In the genomic region with DNA sequence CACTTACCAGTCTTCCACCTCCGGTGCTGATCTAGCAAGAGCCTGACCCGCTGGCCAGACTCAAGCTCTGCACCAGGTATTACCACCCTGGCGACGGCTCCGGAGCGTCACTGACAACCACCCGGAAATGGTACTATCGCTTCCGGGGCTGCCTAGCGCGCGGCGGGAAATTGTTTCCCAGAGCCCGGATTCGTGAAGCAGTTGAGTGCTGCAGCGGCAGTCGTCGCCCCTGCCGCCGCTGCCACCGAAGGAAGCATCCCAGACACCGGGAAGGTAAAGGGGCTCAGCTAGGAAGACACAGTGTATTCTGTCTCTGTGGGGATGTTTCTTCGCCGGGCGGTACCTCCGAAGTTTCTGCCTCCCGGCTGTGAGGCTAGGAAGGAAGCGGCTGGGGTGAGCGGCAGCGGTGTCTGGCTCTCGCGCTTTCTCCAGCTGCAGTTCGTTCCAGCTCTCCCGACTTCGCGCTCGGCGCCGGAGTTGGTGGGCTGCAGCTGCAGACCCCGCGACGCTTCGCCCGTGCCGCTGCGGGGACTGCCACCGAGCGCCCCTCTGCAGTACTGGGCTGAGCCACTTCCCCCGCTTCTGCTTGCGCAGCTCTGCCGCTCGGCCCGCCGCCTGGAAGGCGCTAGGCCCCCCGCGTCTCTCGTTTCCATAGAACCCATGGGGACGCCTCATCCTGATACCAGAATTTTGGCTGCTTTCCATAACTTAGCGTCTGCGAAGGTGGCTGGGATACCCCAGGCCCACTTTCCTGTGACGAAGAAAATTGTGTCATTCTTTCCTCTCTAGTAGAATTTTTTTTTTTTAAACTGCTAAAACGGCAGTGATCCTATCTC, we compare ENCODE assay signal across 1 cellular context.
TF ChIP-seq lines count a peak whose summit lies in the region.

A gene with protein sequence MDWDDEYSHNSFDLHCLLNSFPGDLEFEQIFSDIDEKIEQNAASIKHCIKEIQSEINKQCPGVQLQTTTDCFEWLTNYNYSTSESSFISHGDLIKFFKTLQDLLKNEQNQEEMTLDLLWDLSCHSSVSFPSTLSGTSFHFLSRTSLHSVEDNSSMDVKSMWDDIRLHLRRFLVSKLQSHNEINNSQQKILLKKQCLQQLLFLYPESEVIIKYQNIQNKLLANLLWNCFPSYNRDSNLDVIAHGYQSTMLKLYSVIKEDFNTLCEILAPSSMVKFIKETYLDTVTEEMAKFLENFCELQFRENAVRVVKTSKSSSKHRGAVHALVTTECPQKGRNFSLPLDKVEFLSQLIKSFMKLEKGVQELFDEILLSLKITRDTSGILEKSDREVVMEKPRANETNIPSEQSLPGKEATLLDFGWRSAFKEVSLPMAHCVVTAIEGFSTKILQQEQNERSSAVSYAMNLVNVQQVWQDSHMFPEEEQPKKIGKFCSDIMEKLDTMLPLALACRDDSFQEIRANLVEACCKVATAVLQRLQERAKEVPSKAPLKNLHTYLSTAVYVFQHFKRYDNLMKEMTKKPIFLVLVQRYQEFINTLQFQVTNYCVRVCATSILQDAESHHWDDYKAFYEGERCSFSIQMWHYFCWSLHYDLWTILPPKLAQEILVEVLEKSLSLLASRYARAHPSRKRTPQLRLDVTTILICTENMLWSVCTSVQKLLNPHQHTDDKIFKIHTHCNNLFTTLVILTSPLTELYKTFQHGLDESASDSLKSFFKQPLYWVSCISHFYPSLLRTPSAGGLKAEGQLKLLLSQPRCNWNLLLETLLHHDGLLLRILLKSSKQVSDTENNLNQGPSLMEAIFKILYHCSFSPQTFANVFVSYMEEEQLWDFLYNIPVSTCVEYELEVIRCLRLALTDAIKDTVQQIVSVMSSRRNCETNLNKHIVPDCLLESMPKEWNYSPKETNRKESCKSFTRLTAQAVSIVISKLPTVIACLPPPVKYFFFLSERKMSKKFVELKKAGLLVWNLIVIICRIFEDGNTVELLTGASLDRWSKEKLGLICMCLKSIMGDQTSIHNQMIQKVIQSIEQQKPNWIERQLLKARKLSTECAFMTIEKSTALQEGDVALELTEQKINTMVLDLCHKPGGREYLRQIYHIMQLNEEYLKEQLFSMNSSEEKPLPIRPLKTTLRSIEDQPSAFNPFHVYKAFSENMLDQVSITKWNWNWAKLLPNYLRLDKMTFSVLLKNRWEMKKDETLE (N-terminal part only) (minus strand): TSS at position 112 of the 836 bp plus-strand sequence. CDS start 81,478 bp downstream, outside the sequence.
A gene (plus strand): TSS at position 177 of the 836 bp plus-strand sequence. CDS start 10,142 bp downstream, outside the sequence.

TF ChIP-seq in HEK293, 187 proteins besides CTCF, POLR2A, EP300 and RAD21 (continued from another document and continues in another):
- no peak for TF ChIP-seq ZNF23 (tag by site-specific recombination; IDR thresholded peaks at IDR 0.05; ENCODE audit: borderline replicate concordance)
- no peak for TF ChIP-seq ZNF837 (tag by site-specific recombination; IDR thresholded peaks at IDR 0.05)
- no peak for TF ChIP-seq ZSCAN23 (tag by site-specific recombination; IDR thresholded peaks at IDR 0.05)
- TF ChIP-seq ZNF623 (tag by site-specific recombination; IDR thresholded peaks at IDR 0.05) = no peak
- peak; percentile 29 for TF ChIP-seq IKZF3 (tag by site-specific recombination; IDR thresholded peaks at IDR 0.05)
- TF ChIP-seq TCF7L2 (IDR thresholded peaks at IDR 0.05; ENCODE audit: borderline replicate concordance, low read depth, low read length) = no peak
- no peak for TF ChIP-seq ZNF324 (tag by site-specific recombination; IDR thresholded peaks at IDR 0.05)
- peak; percentile 82 for TF ChIP-seq ZNF600 (tag by site-specific recombination; IDR thresholded peaks at IDR 0.05)
- TF ChIP-seq ZNF707 (tag by site-specific recombination; IDR thresholded peaks at IDR 0.05) = no peak
- TF ChIP-seq KLF7 (tag by site-specific recombination; IDR thresholded peaks at IDR 0.05; ENCODE audit: borderline replicate concordance) = 0 out of 2 replicates have a peak, but pooled peaks have one; percentile 11
- no peak for TF ChIP-seq ZNF350 (tag by site-specific recombination; IDR thresholded peaks at IDR 0.05)
- TF ChIP-seq, protein P1, sequence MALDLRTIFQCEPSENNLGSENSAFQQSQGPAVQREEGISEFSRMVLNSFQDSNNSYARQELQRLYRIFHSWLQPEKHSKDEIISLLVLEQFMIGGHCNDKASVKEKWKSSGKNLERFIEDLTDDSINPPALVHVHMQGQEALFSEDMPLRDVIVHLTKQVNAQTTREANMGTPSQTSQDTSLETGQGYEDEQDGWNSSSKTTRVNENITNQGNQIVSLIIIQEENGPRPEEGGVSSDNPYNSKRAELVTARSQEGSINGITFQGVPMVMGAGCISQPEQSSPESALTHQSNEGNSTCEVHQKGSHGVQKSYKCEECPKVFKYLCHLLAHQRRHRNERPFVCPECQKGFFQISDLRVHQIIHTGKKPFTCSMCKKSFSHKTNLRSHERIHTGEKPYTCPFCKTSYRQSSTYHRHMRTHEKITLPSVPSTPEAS (tag by site-specific recombination; IDR thresholded peaks at IDR 0.05) = no peak
- TF ChIP-seq, protein P2, sequence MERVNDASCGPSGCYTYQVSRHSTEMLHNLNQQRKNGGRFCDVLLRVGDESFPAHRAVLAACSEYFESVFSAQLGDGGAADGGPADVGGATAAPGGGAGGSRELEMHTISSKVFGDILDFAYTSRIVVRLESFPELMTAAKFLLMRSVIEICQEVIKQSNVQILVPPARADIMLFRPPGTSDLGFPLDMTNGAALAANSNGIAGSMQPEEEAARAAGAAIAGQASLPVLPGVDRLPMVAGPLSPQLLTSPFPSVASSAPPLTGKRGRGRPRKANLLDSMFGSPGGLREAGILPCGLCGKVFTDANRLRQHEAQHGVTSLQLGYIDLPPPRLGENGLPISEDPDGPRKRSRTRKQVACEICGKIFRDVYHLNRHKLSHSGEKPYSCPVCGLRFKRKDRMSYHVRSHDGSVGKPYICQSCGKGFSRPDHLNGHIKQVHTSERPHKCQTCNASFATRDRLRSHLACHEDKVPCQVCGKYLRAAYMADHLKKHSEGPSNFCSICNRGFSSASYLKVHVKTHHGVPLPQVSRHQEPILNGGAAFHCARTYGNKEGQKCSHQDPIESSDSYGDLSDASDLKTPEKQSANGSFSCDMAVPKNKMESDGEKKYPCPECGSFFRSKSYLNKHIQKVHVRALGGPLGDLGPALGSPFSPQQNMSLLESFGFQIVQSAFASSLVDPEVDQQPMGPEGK (tag by site-specific recombination; IDR thresholded peaks at IDR 0.05) = peak; percentile 65
- TF ChIP-seq SCRT1 (tag by site-specific recombination; IDR thresholded peaks at IDR 0.05; ENCODE audit: borderline replicate concordance) = no peak
- TF ChIP-seq BCL11A (tag by site-specific recombination; IDR thresholded peaks at IDR 0.05; ENCODE audit: low read depth) = no peak
- no peak for TF ChIP-seq RBAK (tag by site-specific recombination; IDR thresholded peaks at IDR 0.05)
- TF ChIP-seq SP2 (tag by site-specific recombination; IDR thresholded peaks at IDR 0.05) = peak; percentile 79
- TF ChIP-seq ZBTB1 (tag by site-specific recombination; IDR thresholded peaks at IDR 0.05) = no peak
- TF ChIP-seq, protein P3, sequence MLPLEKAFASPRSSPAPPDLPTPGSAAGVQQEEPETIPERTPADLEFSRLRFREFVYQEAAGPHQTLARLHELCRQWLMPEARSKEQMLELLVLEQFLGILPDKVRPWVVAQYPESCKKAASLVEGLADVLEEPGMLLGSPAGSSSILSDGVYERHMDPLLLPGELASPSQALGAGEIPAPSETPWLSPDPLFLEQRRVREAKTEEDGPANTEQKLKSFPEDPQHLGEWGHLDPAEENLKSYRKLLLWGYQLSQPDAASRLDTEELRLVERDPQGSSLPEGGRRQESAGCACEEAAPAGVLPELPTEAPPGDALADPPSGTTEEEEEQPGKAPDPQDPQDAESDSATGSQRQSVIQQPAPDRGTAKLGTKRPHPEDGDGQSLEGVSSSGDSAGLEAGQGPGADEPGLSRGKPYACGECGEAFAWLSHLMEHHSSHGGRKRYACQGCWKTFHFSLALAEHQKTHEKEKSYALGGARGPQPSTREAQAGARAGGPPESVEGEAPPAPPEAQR (tag by site-specific recombination; IDR thresholded peaks at IDR 0.05) = no peak
- no peak for TF ChIP-seq ZNF624 (tag by site-specific recombination; IDR thresholded peaks at IDR 0.05)
- TF ChIP-seq, protein P4, sequence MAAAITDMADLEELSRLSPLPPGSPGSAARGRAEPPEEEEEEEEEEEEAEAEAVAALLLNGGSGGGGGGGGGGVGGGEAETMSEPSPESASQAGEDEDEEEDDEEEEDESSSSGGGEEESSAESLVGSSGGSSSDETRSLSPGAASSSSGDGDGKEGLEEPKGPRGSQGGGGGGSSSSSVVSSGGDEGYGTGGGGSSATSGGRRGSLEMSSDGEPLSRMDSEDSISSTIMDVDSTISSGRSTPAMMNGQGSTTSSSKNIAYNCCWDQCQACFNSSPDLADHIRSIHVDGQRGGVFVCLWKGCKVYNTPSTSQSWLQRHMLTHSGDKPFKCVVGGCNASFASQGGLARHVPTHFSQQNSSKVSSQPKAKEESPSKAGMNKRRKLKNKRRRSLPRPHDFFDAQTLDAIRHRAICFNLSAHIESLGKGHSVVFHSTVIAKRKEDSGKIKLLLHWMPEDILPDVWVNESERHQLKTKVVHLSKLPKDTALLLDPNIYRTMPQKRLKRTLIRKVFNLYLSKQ (tag by site-specific recombination; IDR thresholded peaks at IDR 0.05; ENCODE audit: borderline replicate concordance) = no peak
- no peak for TF ChIP-seq HOXD13 (CRISPR knock-in tag; IDR thresholded peaks at IDR 0.05; ENCODE audit: borderline replicate concordance)
- TF ChIP-seq ZNF747 (tag by site-specific recombination; IDR thresholded peaks at IDR 0.05) = no peak
- no peak for TF ChIP-seq ZNF266 (tag by site-specific recombination; IDR thresholded peaks at IDR 0.05; ENCODE audit: low read depth)
- no peak for TF ChIP-seq ZNF558 (tag by site-specific recombination; IDR thresholded peaks at IDR 0.05)
- TF ChIP-seq ZNF175 (tag by site-specific recombination; IDR thresholded peaks at IDR 0.05) = no peak
- no peak for TF ChIP-seq ZNF544 (tag by site-specific recombination; IDR thresholded peaks at IDR 0.05)
- TF ChIP-seq, protein P5, sequence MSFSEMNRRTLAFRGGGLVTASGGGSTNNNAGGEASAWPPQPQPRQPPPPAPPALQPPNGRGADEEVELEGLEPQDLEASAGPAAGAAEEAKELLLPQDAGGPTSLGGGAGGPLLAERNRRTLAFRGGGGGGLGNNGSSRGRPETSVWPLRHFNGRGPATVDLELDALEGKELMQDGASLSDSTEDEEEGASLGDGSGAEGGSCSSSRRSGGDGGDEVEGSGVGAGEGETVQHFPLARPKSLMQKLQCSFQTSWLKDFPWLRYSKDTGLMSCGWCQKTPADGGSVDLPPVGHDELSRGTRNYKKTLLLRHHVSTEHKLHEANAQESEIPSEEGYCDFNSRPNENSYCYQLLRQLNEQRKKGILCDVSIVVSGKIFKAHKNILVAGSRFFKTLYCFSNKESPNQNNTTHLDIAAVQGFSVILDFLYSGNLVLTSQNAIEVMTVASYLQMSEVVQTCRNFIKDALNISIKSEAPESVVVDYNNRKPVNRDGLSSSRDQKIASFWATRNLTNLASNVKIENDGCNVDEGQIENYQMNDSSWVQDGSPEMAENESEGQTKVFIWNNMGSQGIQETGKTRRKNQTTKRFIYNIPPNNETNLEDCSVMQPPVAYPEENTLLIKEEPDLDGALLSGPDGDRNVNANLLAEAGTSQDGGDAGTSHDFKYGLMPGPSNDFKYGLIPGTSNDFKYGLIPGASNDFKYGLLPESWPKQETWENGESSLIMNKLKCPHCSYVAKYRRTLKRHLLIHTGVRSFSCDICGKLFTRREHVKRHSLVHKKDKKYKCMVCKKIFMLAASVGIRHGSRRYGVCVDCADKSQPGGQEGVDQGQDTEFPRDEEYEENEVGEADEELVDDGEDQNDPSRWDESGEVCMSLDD (tag by site-specific recombination; IDR thresholded peaks at IDR 0.05) = no peak; the same call in 1 of the 2 replicates
- no peak for TF ChIP-seq ZSCAN16 (tag by site-specific recombination; IDR thresholded peaks at IDR 0.05)
- TF ChIP-seq, protein P6, sequence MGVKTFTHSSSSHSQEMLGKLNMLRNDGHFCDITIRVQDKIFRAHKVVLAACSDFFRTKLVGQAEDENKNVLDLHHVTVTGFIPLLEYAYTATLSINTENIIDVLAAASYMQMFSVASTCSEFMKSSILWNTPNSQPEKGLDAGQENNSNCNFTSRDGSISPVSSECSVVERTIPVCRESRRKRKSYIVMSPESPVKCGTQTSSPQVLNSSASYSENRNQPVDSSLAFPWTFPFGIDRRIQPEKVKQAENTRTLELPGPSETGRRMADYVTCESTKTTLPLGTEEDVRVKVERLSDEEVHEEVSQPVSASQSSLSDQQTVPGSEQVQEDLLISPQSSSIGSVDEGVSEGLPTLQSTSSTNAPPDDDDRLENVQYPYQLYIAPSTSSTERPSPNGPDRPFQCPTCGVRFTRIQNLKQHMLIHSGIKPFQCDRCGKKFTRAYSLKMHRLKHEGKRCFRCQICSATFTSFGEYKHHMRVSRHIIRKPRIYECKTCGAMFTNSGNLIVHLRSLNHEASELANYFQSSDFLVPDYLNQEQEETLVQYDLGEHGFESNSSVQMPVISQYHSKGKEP (tag by site-specific recombination; IDR thresholded peaks at IDR 0.05) = 0 out of 2 replicates have a peak, but pooled peaks have one; percentile 39
- TF ChIP-seq FEZF1 (tag by site-specific recombination; IDR thresholded peaks at IDR 0.05) = 0 out of 2 replicates have a peak, but pooled peaks have one; percentile 42
- peak; percentile 61; the same call in 1 of the 2 replicates for TF ChIP-seq ZNF843 (tag by site-specific recombination; IDR thresholded peaks at IDR 0.05)
- no peak for TF ChIP-seq ZNF138 (tag by site-specific recombination; IDR thresholded peaks at IDR 0.05; ENCODE audit: borderline replicate concordance)
- TF ChIP-seq SALL2 (tag by site-specific recombination; IDR thresholded peaks at IDR 0.05; ENCODE audit: borderline replicate concordance) = no peak
- TF ChIP-seq ZNF214 (tag by site-specific recombination; IDR thresholded peaks at IDR 0.05; ENCODE audit: borderline replicate concordance) = no peak
- no peak for TF ChIP-seq SETDB1 (IDR thresholded peaks at IDR 0.05; ENCODE audit: insufficient read length, low read length)
- TF ChIP-seq, protein P7, sequence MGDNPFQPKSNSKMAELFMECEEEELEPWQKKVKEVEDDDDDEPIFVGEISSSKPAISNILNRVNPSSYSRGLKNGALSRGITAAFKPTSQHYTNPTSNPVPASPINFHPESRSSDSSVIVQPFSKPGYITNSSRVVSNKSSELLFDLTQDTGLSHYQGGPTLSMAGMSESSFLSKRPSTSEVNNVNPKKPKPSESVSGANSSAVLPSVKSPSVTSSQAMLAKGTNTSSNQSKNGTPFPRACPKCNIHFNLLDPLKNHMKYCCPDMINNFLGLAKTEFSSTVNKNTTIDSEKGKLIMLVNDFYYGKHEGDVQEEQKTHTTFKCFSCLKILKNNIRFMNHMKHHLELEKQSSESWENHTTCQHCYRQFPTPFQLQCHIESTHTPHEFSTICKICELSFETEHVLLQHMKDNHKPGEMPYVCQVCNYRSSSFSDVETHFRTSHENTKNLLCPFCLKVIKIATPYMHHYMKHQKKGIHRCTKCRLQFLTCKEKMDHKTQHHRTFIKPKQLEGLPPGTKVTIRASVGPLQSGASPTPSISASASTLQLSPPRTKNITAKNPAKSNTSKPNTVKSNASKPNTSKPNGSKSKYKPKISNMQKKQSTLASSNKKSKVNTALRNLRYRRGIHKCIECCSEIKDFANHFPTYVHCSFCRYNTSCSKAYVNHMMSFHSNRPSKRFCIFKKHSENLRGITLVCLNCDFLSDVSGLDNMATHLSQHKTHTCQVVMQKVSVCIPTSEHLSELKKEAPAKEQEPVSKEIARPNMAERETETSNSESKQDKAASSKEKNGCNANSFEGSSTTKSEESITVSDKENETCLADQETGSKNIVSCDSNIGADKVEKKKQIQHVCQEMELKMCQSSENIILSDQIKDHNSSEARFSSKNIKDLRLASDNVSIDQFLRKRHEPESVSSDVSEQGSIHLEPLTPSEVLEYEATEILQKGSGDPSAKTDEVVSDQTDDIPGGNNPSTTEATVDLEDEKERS (tag by site-specific recombination; IDR thresholded peaks at IDR 0.05) = no peak
